ENCODE assay signal across 16 cellular contexts in genomic region chr7:1247527-1248041, GRCh38. TPM values are rescaled to one million over a fixed set of nuclear protein-coding genes. Genes with fewer than 3 reads are reported as not detected.
DNase-seq lines count a peak whose midpoint lies in the region; ATAC-seq and TF ChIP-seq lines count a peak whose summit lies in the region.
"Had no signal": no experiment of that assay in that cellular context is flagged by ENCODE, and none has a peak within 500 bp of the region (broad histone marks: within the 10 kb centered on the region; RNA-seq: fewer than 3 reads in every experiment).

No MANE protein-coding gene starts in this region.

- H3K9me3 ChIP-seq in left ventricle myocardium inferior (replicated peaks), result no peaks in the 10 kb centered on the region
- no peaks in the 10 kb centered on the region for H3K9me3 ChIP-seq in right atrium auricular region
- H3K9me3 ChIP-seq in testis, result no peaks in the 10 kb centered on the region
- H3K9me3 ChIP-seq: adrenal gland, left lung had no signal

- H3K4me3 Mint-ChIP-seq in chondrocyte (ENCODE audit: unreplicated experiment), result no peak overlapping the region

- H3K4me1 ChIP-seq in left ventricle myocardium inferior, result peaks cover 38% of the 10 kb centered on the region
- H3K4me1 ChIP-seq in right atrium auricular region, result peaks cover 0 to 41% of the 10 kb centered on the region in 2 donors
- H3K4me1 ChIP-seq in testis, result peaks cover 12% of the 10 kb centered on the region

- ATAC-seq in HG03196 (IDR thresholded peaks at IDR 0.05; ENCODE audit: unreplicated experiment), result no peak
- no peak for ATAC-seq in HG03045 (IDR thresholded peaks at IDR 0.05; ENCODE audit: unreplicated experiment)
- ATAC-seq: HepG2, left lung had no signal

- no peaks in the 10 kb centered on the region for H3K36me3 Mint-ChIP-seq in chondrocyte (ENCODE audit: low read depth)
- H3K36me3 Mint-ChIP-seq: CD4-positive, alpha-beta memory T cell had no signal

- H3K9me3 Mint-ChIP-seq in chondrocyte (ENCODE audit: low read depth), result no peaks in the 10 kb centered on the region

- no peak for DNase-seq in left ventricle myocardium inferior
- no peak for DNase-seq in right atrium auricular region (ENCODE audit: low spot score)
- peak; percentile 53 for DNase-seq in NCI-H1092 (lab: John Stamatoyannopoulos, UW)
- peak; percentile 49 for DNase-seq in chondrocyte (ENCODE audit: low spot score)
- peak; percentile 40 for DNase-seq in testis
- no peak for DNase-seq in HK-2 (ENCODE audit: unreplicated experiment)
- DNase-seq: activated CD8-positive, alpha-beta memory T cell treated with anti-CD3 and anti-CD28 coated beads, Interleukin-2, amount 50 U/mL, for 48 hours; adrenal gland; GOT3; NCI-H2029 treated with DMSO at 0.1 percent for 48 hours had no signal

- no peaks in the 10 kb centered on the region for H3K36me3 ChIP-seq in left ventricle myocardium inferior
- H3K36me3 ChIP-seq in right atrium auricular region, result no peaks in the 10 kb centered on the region
- no peaks in the 10 kb centered on the region for H3K36me3 ChIP-seq in testis (ENCODE audit: low read depth, missing control alignments)
- H3K36me3 ChIP-seq: adrenal gland, left lung had no signal

- no peak for TF ChIP-seq CTCF in left ventricle myocardium inferior (IDR thresholded peaks at IDR 0.05; ENCODE audit: borderline replicate concordance)
- no peak for TF ChIP-seq CTCF in right atrium auricular region (IDR thresholded peaks at IDR 0.05)
- no peak for TF ChIP-seq CTCF in chondrocyte (IDR thresholded peaks at IDR 0.05)
- no peak for TF ChIP-seq CTCF in testis (IDR thresholded peaks at IDR 0.05)

- intact Hi-C loops in left ventricle myocardium inferior (cut with micrococcal nuclease), result no loop called here
- intact Hi-C loops in testis (cut with DNase I; ENCODE audit: low total_unique reads), result no loop called here

- H3K27ac Mint-ChIP-seq in chondrocyte (ENCODE audit: unreplicated experiment), result no peak overlapping the region

- H3K27me3 ChIP-seq in left ventricle myocardium inferior (ENCODE audit: low read depth) (peaks cover 100% of the 10 kb centered on the region), right atrium auricular region (peaks cover 44 to 66% of the 10 kb centered on the region in 2 donors), testis (peaks cover 5% of the 10 kb centered on the region)

- no peaks in the 10 kb centered on the region for H3K4me1 Mint-ChIP-seq in chondrocyte (ENCODE audit: low read depth)

- H3K27ac ChIP-seq in left ventricle myocardium inferior (replicated peaks) (no peak overlapping the region), right atrium auricular region (no peak overlapping the region), testis (no peak overlapping the region)
- H3K27ac ChIP-seq: adrenal gland, left lung had no signal

- peaks cover 53% of the 10 kb centered on the region for H3K27me3 Mint-ChIP-seq in chondrocyte (ENCODE audit: low read depth)

- H3K4me3 ChIP-seq in left ventricle myocardium inferior, result peak overlapping the region; percentile 6
- H3K4me3 ChIP-seq in right atrium auricular region, result no peak overlapping the region
- peak overlapping the region; percentile 12 to 47 for H3K4me3 ChIP-seq in testis
- H3K4me3 ChIP-seq: adrenal gland, left lung had no signal

- WGBS in testis, 2 donors, result 3 to 8% methylated on average over 17 to 30 of the region's 48 CpGs

- no peak for TF ChIP-seq POLR2A in testis (IDR thresholded peaks at IDR 0.05)

RNA-seq across cellular contexts. Expression of gene UNCX, which starts 14.9 kb away (rescaled TPM):
- total RNA-seq in left ventricle myocardium inferior, result not detected
- total RNA-seq in right atrium auricular region, result not detected
- total RNA-seq in chondrocyte, result not detected in 3 replicates
- under 1 TPM in 1 of 2 donors, not detected in 1; 0.24 TPM for total RNA-seq in testis
- polyA plus RNA-seq in testis (ENCODE audit: insufficient read depth, low read depth, low replicate concordance), result not detected
- total RNA-seq: adrenal gland; CD4-positive, alpha-beta memory T cell; HepG2; left lung; osteocyte had no signal
- polyA plus RNA-seq: adrenal gland; CD4-positive, alpha-beta memory T cell; HepG2 had no signal

Comparison
In these comparisons a context has a peak if more than half of its experiments do, and no peak if none do; other contexts are left out.
1. H3K4me3 ChIP-seq: peak in left ventricle myocardium inferior (single experiment) and testis (2 of 2); none in right atrium auricular region (0 of 2).
2. DNase-seq: peak in NCI-H1092 (single experiment), chondrocyte (single experiment) and testis (single experiment); none in left ventricle myocardium inferior (single experiment), right atrium auricular region (single experiment) and HK-2 (single experiment).